21 cellular contexts compared by ENCODE assay signal in the genomic region with DNA sequence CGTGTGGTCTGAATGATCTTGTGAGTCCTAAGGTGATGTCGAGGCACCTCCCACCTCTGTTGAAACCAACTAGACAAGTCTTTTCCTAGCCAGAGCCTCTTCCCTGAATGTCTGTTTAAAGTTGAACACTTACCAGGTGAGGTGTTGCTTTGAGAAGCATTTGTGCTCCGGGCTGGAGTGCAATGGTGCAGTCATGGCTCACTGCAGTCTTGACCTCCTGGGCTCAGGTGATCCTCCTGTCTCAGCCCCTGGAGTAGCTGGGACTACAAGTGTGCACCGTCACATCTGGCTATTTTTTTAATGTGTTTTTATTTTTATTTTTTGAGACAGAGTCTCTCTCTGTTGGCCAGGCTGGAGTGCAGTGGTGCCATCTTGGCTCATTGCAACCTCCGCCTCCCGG. TPM values are rescaled to one million over a fixed set of nuclear protein-coding genes. Genes with fewer than 3 reads are reported as not detected.
DNase-seq lines count a peak whose midpoint lies in the region; ATAC-seq and TF ChIP-seq lines count a peak whose summit lies in the region.
"Had no signal": no experiment of that assay in that cellular context is flagged by ENCODE, and none has a peak within 500 bp of the region (broad histone marks: within the 10 kb centered on the region; RNA-seq: fewer than 3 reads in every experiment).

No MANE protein-coding gene starts in this region.

- H3K79me1 ChIP-seq in H9 (ENCODE audit: insufficient read depth, low read depth, low read length, poor library complexity, severe bottlenecking) (no peaks in the 10 kb centered on the region), neuronal stem cell (ENCODE audit: low read depth, low read length) (peaks cover 10% of the 10 kb centered on the region)

- intact Hi-C loops in activated CD4-positive, alpha-beta memory T cell treated with anti-CD3 and anti-CD28 coated beads for 36 hours (cut with micrococcal nuclease) = no loop called here
- intact Hi-C loops in dendritic cell treated with granulocyte-macrophage colony-stimulating factor and Interleukin-4, amounts not matched to agents 40 ng/mL and 50 ng/mL, for 4 days (cut with micrococcal nuclease) = no loop called here

- DNase-seq in activated CD4-positive, alpha-beta memory T cell treated with anti-CD3 and anti-CD28 coated beads for 36 hours = no peak
- DNase-seq in activated CD4-positive, alpha-beta memory T cell treated with anti-CD3 and anti-CD28 coated beads, Interleukin-2, amount 10 ng/mL, durations not matched to agents 7 days and 5 days = no peak
- DNase-seq in H9 (no peak), osteoblast (ENCODE audit: insufficient read length, low spot score, missing footprints) (peak; percentile 55), UCSD-AML1 (lab: John Stamatoyannopoulos, UW; ENCODE audit: unreplicated experiment) (no peak), neuronal stem cell (ENCODE audit: low spot score) (no peak)
- DNase-seq: activated CD4-positive, CD25-positive, alpha-beta regulatory T cell; GF-D8; HCEC 1CT; heart right ventricle; lower lobe of right lung; NCI-H1436 treated with DMSO at 0.1 percent for 48 hours; NCI-H2171 treated with DMSO at 0.1 percent for 48 hours; NCI-H526 treated with DMSO at 0.1 percent for 48 hours; pancreas; SHP77; sigmoid colon; stimulated activated naive CD4-positive, alpha-beta T cell; upper lobe of left lung had no signal

- no peak overlapping the region for H2BK12ac ChIP-seq in H9 (ENCODE audit: insufficient read length, low read depth, low read length)
- H2BK12ac ChIP-seq in neuronal stem cell (ENCODE audit: low read length) = no peak overlapping the region

- H3K9ac ChIP-seq in H9 (ENCODE audit: extremely low read depth, insufficient read length, low read length) (no peak overlapping the region), neuronal stem cell (ENCODE audit: low read depth, low read length, poor library complexity) (no peak overlapping the region)

- H2BK5ac ChIP-seq in H9 (ENCODE audit: insufficient read length, low read length) (no peak overlapping the region), neuronal stem cell (ENCODE audit: low read length) (no peak overlapping the region)

- H2BK15ac ChIP-seq in H9 (ENCODE audit: low read depth, low read length) (no peak overlapping the region), neuronal stem cell (ENCODE audit: low read length) (no peak overlapping the region)

- no peak overlapping the region for H3K27ac ChIP-seq in H9 (ENCODE audit: insufficient read length, low read depth, low read length)
- H3K27ac ChIP-seq in osteoblast (ENCODE audit: low read depth, low read length) = no peak overlapping the region
- H3K27ac ChIP-seq in neuronal stem cell (replicated peaks; ENCODE audit: low read length) = no peak overlapping the region
- H3K27ac ChIP-seq: pancreas, sigmoid colon had no signal

- H4K20me1 ChIP-seq in H9 (ENCODE audit: control insufficient read depth, insufficient read depth, insufficient read length) (no peaks in the 10 kb centered on the region), osteoblast (ENCODE audit: insufficient read depth, low read length) (peaks cover 79% of the 10 kb centered on the region)

- no peak overlapping the region for H3K4ac ChIP-seq in H9 (ENCODE audit: low read depth, low read length)
- H3K4ac ChIP-seq in neuronal stem cell (ENCODE audit: low read length) = no peak overlapping the region

- no peak for TF ChIP-seq CTCF in H9 (conservative IDR thresholded peaks at IDR 0.05)
- no peak for TF ChIP-seq CTCF in osteoblast (IDR thresholded peaks at IDR 0.05; ENCODE audit: extremely low read depth, low read depth, low read length)

- no peaks in the 10 kb centered on the region for H3K23me2 ChIP-seq in H9 (ENCODE audit: insufficient read length, low read depth, low read length, poor library complexity, severe bottlenecking)

- H3K9me3 ChIP-seq in H9 (ENCODE audit: control insufficient read depth, low read depth, low read length) (no peaks in the 10 kb centered on the region), osteoblast (ENCODE audit: low read depth, low read length) (no peaks in the 10 kb centered on the region), neuronal stem cell (replicated peaks in 1 of 2; ENCODE audit: control insufficient read depth in 2 of 2, insufficient read depth in 1 of 2, low read depth in 1 of 2, low read length in 2 of 2) (no peaks in the 10 kb centered on the region)
- H3K9me3 ChIP-seq: heart right ventricle, lower lobe of right lung, pancreas, sigmoid colon, upper lobe of left lung had no signal

- H2AK5ac ChIP-seq in H9 (ENCODE audit: insufficient read length, low read length) = no peak overlapping the region
- no peak overlapping the region for H2AK5ac ChIP-seq in neuronal stem cell (ENCODE audit: low read depth, low read length)

- H3K18ac ChIP-seq in H9 (ENCODE audit: insufficient read length, low read depth, low read length) (no peak overlapping the region), neuronal stem cell (ENCODE audit: low read length) (no peak overlapping the region)

- CTCF ChIA-PET in activated CD4-positive, alpha-beta memory T cell treated with anti-CD3 and anti-CD28 coated beads for 36 hours (lab: Charles Lee) = no interaction called here
- CTCF ChIA-PET in activated CD4-positive, alpha-beta memory T cell treated with anti-CD3 and anti-CD28 coated beads, Interleukin-2, amount 10 ng/mL, durations not matched to agents 7 days and 5 days (lab: Charles Lee) = interaction anchor here (0.5 kb wide), 1 partner anchor 35 kb away, joined by 3 read pairs; no protein-coding TSS in a partner anchor

- H3K27me3 Mint-ChIP-seq in activated CD4-positive, alpha-beta memory T cell treated with anti-CD3 and anti-CD28 coated beads for 36 hours = no peaks in the 10 kb centered on the region
- no peaks in the 10 kb centered on the region for H3K27me3 Mint-ChIP-seq in activated CD4-positive, alpha-beta memory T cell treated with anti-CD3 and anti-CD28 coated beads, Interleukin-2, amount 10 ng/mL, durations not matched to agents 7 days and 5 days
- no peaks in the 10 kb centered on the region for H3K27me3 Mint-ChIP-seq in H9 (ENCODE audit: low read depth)
- no peaks in the 10 kb centered on the region for H3K27me3 Mint-ChIP-seq in dendritic cell treated with granulocyte-macrophage colony-stimulating factor and Interleukin-4, amounts not matched to agents 40 ng/mL and 50 ng/mL, for 4 days

- H3K14ac ChIP-seq in H9 (ENCODE audit: insufficient read depth, low read length) = no peak overlapping the region
- H3K14ac ChIP-seq in neuronal stem cell (ENCODE audit: low read length) = no peak overlapping the region

- no peak overlapping the region for H4K5ac ChIP-seq in H9 (ENCODE audit: insufficient read length, low read depth, low read length)

- no peak overlapping the region for H3T11ph ChIP-seq in H9 (ENCODE audit: low read length)

- H4K91ac ChIP-seq in H9 (ENCODE audit: insufficient read length, low read depth, low read length) = no peak overlapping the region
- H4K91ac ChIP-seq in neuronal stem cell (ENCODE audit: low read depth, low read length, poor library complexity) = no peak overlapping the region

- no CpG with 5 or more reads among the region's 6 CpGs for WGBS in H9 (ENCODE audit: extremely low coverage, insufficient read length, low lambda C conversion rate)
- no CpG with 5 or more reads among the region's 6 CpGs for WGBS in neuronal stem cell (ENCODE audit: extremely low coverage in 2 of 2, insufficient read length in 2 of 2, insufficient replicate concordance in 1 of 2), 2 donors

- H3K4me2 ChIP-seq in H9 (ENCODE audit: insufficient read depth, insufficient read length, low read length) (no peak overlapping the region), osteoblast (ENCODE audit: insufficient read depth, low read length) (no peak overlapping the region), neuronal stem cell (ENCODE audit: insufficient read depth, low read length, poor library complexity, severe bottlenecking) (no peak overlapping the region)

- no peaks in the 10 kb centered on the region; the same call in 1 of the 2 replicates for H3K4me1 ChIP-seq in H9 (ENCODE audit: insufficient read depth, low read length)
- peaks cover 18% of the 10 kb centered on the region for H3K4me1 ChIP-seq in osteoblast (ENCODE audit: insufficient read depth, low read length)
- peaks cover 0 to 5% of the 10 kb centered on the region in 2 donors for H3K4me1 ChIP-seq in neuronal stem cell (ENCODE audit: control insufficient read depth in 2 of 2, insufficient read depth in 1 of 2, low read depth in 1 of 2, low read length in 2 of 2)

- H3K9me3 Mint-ChIP-seq in activated CD4-positive, alpha-beta memory T cell treated with anti-CD3 and anti-CD28 coated beads for 36 hours = no peaks in the 10 kb centered on the region
- H3K9me3 Mint-ChIP-seq in activated CD4-positive, alpha-beta memory T cell treated with anti-CD3 and anti-CD28 coated beads, Interleukin-2, amount 10 ng/mL, durations not matched to agents 7 days and 5 days = no peaks in the 10 kb centered on the region
- H3K9me3 Mint-ChIP-seq in H9 = no peaks in the 10 kb centered on the region
- H3K9me3 Mint-ChIP-seq in dendritic cell treated with granulocyte-macrophage colony-stimulating factor and Interleukin-4, amounts not matched to agents 40 ng/mL and 50 ng/mL, for 4 days = no peaks in the 10 kb centered on the region

- H3K27me3 ChIP-seq in H9 (ENCODE audit: insufficient read depth, low read length) (no peaks in the 10 kb centered on the region), osteoblast (ENCODE audit: insufficient read depth, low read length) (no peaks in the 10 kb centered on the region), neuronal stem cell (ENCODE audit: control insufficient read depth in 3 of 3, insufficient read depth in 3 of 3, low read depth in 1 of 3, low read length in 3 of 3) (no peaks in the 10 kb centered on the region)
- H3K27me3 ChIP-seq: heart right ventricle, pancreas, sigmoid colon, upper lobe of left lung had no signal

- H3K79me2 ChIP-seq in H9 (ENCODE audit: insufficient read depth, low read length) = peaks cover 68% of the 10 kb centered on the region; the same call in 1 of the 2 replicates
- H3K79me2 ChIP-seq in osteoblast (ENCODE audit: insufficient read depth, low read length) = peaks cover 98% of the 10 kb centered on the region

- H2BK120ac ChIP-seq in H9 (ENCODE audit: low read depth, low read length, poor library complexity, severe bottlenecking) = no peak overlapping the region
- H2BK120ac ChIP-seq in neuronal stem cell (ENCODE audit: low read depth, low read length) = no peak overlapping the region

- H3K23ac ChIP-seq in H9 (ENCODE audit: insufficient read length, low read depth, low read length) (no peak overlapping the region), neuronal stem cell (ENCODE audit: low read depth, low read length, poor library complexity) (no peak overlapping the region)

- POLR2A ChIA-PET in activated CD4-positive, alpha-beta memory T cell treated with anti-CD3 and anti-CD28 coated beads for 36 hours (lab: Charles Lee) = interaction anchor here (8.5 kb wide), 1 partner anchor 18 kb away, joined by 40 read pairs; the partner anchor contains the start of gene RNF4
- POLR2A ChIA-PET in activated CD4-positive, alpha-beta memory T cell treated with anti-CD3 and anti-CD28 coated beads, Interleukin-2, amount 10 ng/mL, durations not matched to agents 7 days and 5 days (lab: Charles Lee) = interaction anchor here (8.3 kb wide), 1 partner anchor 16 kb away, joined by 155 read pairs; the partner anchor contains the start of gene RNF4

- H3K56ac ChIP-seq in H9 (ENCODE audit: insufficient read length, low read depth, low read length) = no peak overlapping the region

- H3K36me3 Mint-ChIP-seq in activated CD4-positive, alpha-beta memory T cell treated with anti-CD3 and anti-CD28 coated beads for 36 hours = peaks cover 23% of the 10 kb centered on the region
- H3K36me3 Mint-ChIP-seq in activated CD4-positive, alpha-beta memory T cell treated with anti-CD3 and anti-CD28 coated beads, Interleukin-2, amount 10 ng/mL, durations not matched to agents 7 days and 5 days (ENCODE audit: low read depth) = peaks cover 43% of the 10 kb centered on the region
- H3K36me3 Mint-ChIP-seq in H9 (ENCODE audit: insufficient read depth in 1 of 3, low read depth in 3 of 3) = peaks cover 21 to 27% (median 26%) of the 10 kb centered on the region in 3 experiments; a peak in 6 of 7 replicates
- peaks cover 40% of the 10 kb centered on the region for H3K36me3 Mint-ChIP-seq in dendritic cell treated with granulocyte-macrophage colony-stimulating factor and Interleukin-4, amounts not matched to agents 40 ng/mL and 50 ng/mL, for 4 days (ENCODE audit: low read depth)

- H3K4me3 Mint-ChIP-seq in activated CD4-positive, alpha-beta memory T cell treated with anti-CD3 and anti-CD28 coated beads for 36 hours = no peak overlapping the region
- no peak overlapping the region for H3K4me3 Mint-ChIP-seq in activated CD4-positive, alpha-beta memory T cell treated with anti-CD3 and anti-CD28 coated beads, Interleukin-2, amount 10 ng/mL, durations not matched to agents 7 days and 5 days
- no peak overlapping the region for H3K4me3 Mint-ChIP-seq in H9
- no peak overlapping the region for H3K4me3 Mint-ChIP-seq in dendritic cell treated with granulocyte-macrophage colony-stimulating factor and Interleukin-4, amounts not matched to agents 40 ng/mL and 50 ng/mL, for 4 days

- no peak overlapping the region for H2BK20ac ChIP-seq in H9 (ENCODE audit: low read depth, low read length, poor library complexity, severe bottlenecking)

- peaks cover 78% of the 10 kb centered on the region for H3K4me1 Mint-ChIP-seq in activated CD4-positive, alpha-beta memory T cell treated with anti-CD3 and anti-CD28 coated beads for 36 hours (ENCODE audit: low read depth)
- H3K4me1 Mint-ChIP-seq in activated CD4-positive, alpha-beta memory T cell treated with anti-CD3 and anti-CD28 coated beads, Interleukin-2, amount 10 ng/mL, durations not matched to agents 7 days and 5 days = peaks cover 77% of the 10 kb centered on the region
- peaks cover 49 to 59% of the 10 kb centered on the region in 2 experiments for H3K4me1 Mint-ChIP-seq in H9
- peaks cover 72% of the 10 kb centered on the region for H3K4me1 Mint-ChIP-seq in dendritic cell treated with granulocyte-macrophage colony-stimulating factor and Interleukin-4, amounts not matched to agents 40 ng/mL and 50 ng/mL, for 4 days (ENCODE audit: low read depth)

- H3K36me3 ChIP-seq in osteoblast (ENCODE audit: insufficient read depth, low read length) (peaks cover 17% of the 10 kb centered on the region), neuronal stem cell (replicated peaks in 1 of 2; ENCODE audit: control insufficient read depth in 2 of 2, insufficient read depth in 2 of 2, low read length in 2 of 2) (peaks cover 11 to 73% of the 10 kb centered on the region in 2 donors)

- H3K27ac Mint-ChIP-seq in activated CD4-positive, alpha-beta memory T cell treated with anti-CD3 and anti-CD28 coated beads for 36 hours = peak overlapping the region; percentile 15
- H3K27ac Mint-ChIP-seq in activated CD4-positive, alpha-beta memory T cell treated with anti-CD3 and anti-CD28 coated beads, Interleukin-2, amount 10 ng/mL, durations not matched to agents 7 days and 5 days = no peak overlapping the region
- H3K27ac Mint-ChIP-seq in H9 = peak overlapping the region in 2 of 3 experiments; percentile 53 to 86; a peak in 2 of 7 replicates
- peak overlapping the region; percentile 68 for H3K27ac Mint-ChIP-seq in dendritic cell treated with granulocyte-macrophage colony-stimulating factor and Interleukin-4, amounts not matched to agents 40 ng/mL and 50 ng/mL, for 4 days

- H4K8ac ChIP-seq in H9 (replicated peaks; ENCODE audit: insufficient read length, low read depth, low read length) = no peak overlapping the region
- no peak overlapping the region for H4K8ac ChIP-seq in neuronal stem cell (ENCODE audit: low read depth, low read length)

- H2AFZ ChIP-seq in H9 (ENCODE audit: low read length) (no peak overlapping the region), osteoblast (ENCODE audit: low read length) (no peak overlapping the region), neuronal stem cell (ENCODE audit: low read length) (no peak overlapping the region)

- no peak for ATAC-seq in HG03469 (IDR thresholded peaks at IDR 0.05; ENCODE audit: unreplicated experiment)
- ATAC-seq: heart right ventricle, lower lobe of right lung, pancreas had no signal

- H3K4me3 ChIP-seq in osteoblast (ENCODE audit: insufficient read depth, low read length) = no peak overlapping the region
- H3K4me3 ChIP-seq in neuronal stem cell (ENCODE audit: low read length in 2 of 2) = no peak overlapping the region
- H3K4me3 ChIP-seq: heart right ventricle, lower lobe of right lung, pancreas, sigmoid colon, upper lobe of left lung had no signal

RNA-seq across cellular contexts. Expression of gene RNF4, which starts 18.1 kb away (rescaled TPM):
- total RNA-seq in activated CD4-positive, alpha-beta memory T cell treated with anti-CD3 and anti-CD28 coated beads for 36 hours = 10 to 100 TPM; 84.6 to 90.3 TPM
- 100 to 1,000 TPM; 106 to 113 TPM for total RNA-seq in activated CD4-positive, alpha-beta memory T cell treated with anti-CD3 and anti-CD28 coated beads, Interleukin-2, amount 10 ng/mL, durations not matched to agents 7 days and 5 days
- 88.5 and 92.0 TPM in 2 replicates for total RNA-seq in H9 (2021)
- 68.8 and 76.0 TPM in 2 replicates for total RNA-seq in osteoblast
- 46.7 TPM for polyA plus RNA-seq in neuronal stem cell (2013, experiment 1 of 2)
- 48.5 TPM for polyA plus RNA-seq in neuronal stem cell (2013, experiment 2 of 2)

RNA-seq across cellular contexts. Expression of gene FAM193A, which starts 49.5 kb away (rescaled TPM):
- 10 to 100 TPM; 21.7 to 22.6 TPM for total RNA-seq in activated CD4-positive, alpha-beta memory T cell treated with anti-CD3 and anti-CD28 coated beads for 36 hours
- total RNA-seq in activated CD4-positive, alpha-beta memory T cell treated with anti-CD3 and anti-CD28 coated beads, Interleukin-2, amount 10 ng/mL, durations not matched to agents 7 days and 5 days = 10 to 100 TPM; 27.4 to 27.9 TPM
- total RNA-seq in H9 (2021) (35.9 and 36.9 TPM in 2 replicates), osteoblast (22.4 and 23.2 TPM in 2 replicates)
- 16.2 TPM for polyA plus RNA-seq in neuronal stem cell (2013, experiment 1 of 2)
- polyA plus RNA-seq in neuronal stem cell (2013, experiment 2 of 2) = 15.8 TPM
